ENCODE assay signal across 31 cellular contexts in the genomic region with DNA sequence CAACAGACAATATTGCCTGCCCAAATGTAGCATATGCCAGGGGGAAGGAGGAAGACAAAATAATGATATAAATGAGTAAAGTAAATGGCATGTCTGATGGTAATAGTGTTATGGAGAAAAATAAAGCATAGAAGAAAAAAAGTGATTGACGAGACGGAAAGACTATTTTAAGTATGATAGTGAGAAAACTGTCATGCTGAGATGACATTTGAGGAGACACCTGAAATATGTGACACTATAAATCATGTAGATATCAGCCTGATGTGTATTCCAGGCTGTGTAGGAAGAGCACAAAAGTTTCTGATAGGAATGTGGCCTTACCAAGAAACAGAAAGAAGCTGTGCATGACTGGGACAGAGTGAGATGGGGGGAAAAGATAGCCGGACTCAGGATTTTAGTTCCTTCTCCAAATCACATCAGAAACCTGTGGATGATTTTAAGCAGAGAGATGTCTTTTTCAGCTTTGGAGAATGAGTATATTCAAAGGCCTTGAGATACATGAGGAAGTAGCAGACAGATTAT.
DNase-seq lines count a peak whose midpoint lies in the region; ATAC-seq and TF ChIP-seq lines count a peak whose summit lies in the region.
"Had no signal": no experiment of that assay in that cellular context is flagged by ENCODE, and none has a peak within 500 bp of the region (broad histone marks: within the 10 kb centered on the region; RNA-seq: fewer than 3 reads in every experiment).

No MANE protein-coding gene starts in this region.

- H3F3A ChIP-seq in SK-N-SH (replicated peaks; ENCODE audit: insufficient read depth): peaks cover 13% of the 10 kb centered on the region

- H3K4me3 ChIP-seq in SK-N-SH (ENCODE audit: low read depth in 2 of 2, low read length in 1 of 2) (0 out of 4 replicates have a peak overlapping the region, but pooled peaks of 1 of the 2 experiments have one; percentile 5), neuronal stem cell (ENCODE audit: low read length in 2 of 2) (no peak overlapping the region)
- H3K4me3 ChIP-seq: body of pancreas, dorsolateral prefrontal cortex, esophagus squamous epithelium, gastrocnemius medialis, HAP-1, hepatocyte, thoracic aorta had no signal

- H3K27ac Mint-ChIP-seq in Calu3 (ENCODE audit: unreplicated experiment) (peak overlapping the region; percentile 15), nephron (peak overlapping the region; percentile 72 to 80 (median 73))
- H3K27ac Mint-ChIP-seq in naive thymus-derived CD8-positive, alpha-beta T cell: peak overlapping the region in 1 of 10 donors; percentile 24
- H3K27ac Mint-ChIP-seq: activated naive CD8-positive, alpha-beta T cell treated with anti-CD3 and anti-CD28 coated beads, Interleukin-2, amount 50 U/mL, for 24 hours; activated T-cell treated with anti-CD3 and anti-CD28 coated beads, Interleukin-2, amount 50 U/mL, for 72 hours; CD14-positive monocyte; stimulated activated naive CD8-positive, alpha-beta T cell treated with anti-CD3 and anti-CD28 coated beads, Interleukin-15, amount 100 ng/mL, for 72 hours had no signal

- H3K18ac ChIP-seq in neuronal stem cell (ENCODE audit: low read length): no peak overlapping the region

- H3K4me1 ChIP-seq in SK-N-SH (ENCODE audit: control insufficient read depth in 1 of 2, insufficient read depth in 2 of 2, low read depth in 1 of 2, low read length in 1 of 2) (peaks cover 2 to 33% of the 10 kb centered on the region in 2 experiments), neuronal stem cell (ENCODE audit: control insufficient read depth in 2 of 2, insufficient read depth in 1 of 2, low read depth in 1 of 2, low read length in 2 of 2) (peaks cover 1 to 5% of the 10 kb centered on the region in 2 donors)
- H3K4me1 ChIP-seq: body of pancreas, Caco-2, esophagus squamous epithelium had no signal

- H2BK120ac ChIP-seq in neuronal stem cell (ENCODE audit: low read depth, low read length): no peak overlapping the region

- peak overlapping the region; percentile 77 to 95 for H3K27ac ChIP-seq in SK-N-SH (ENCODE audit: low read depth in 2 of 2, low read length in 1 of 2)
- no peak overlapping the region for H3K27ac ChIP-seq in neuronal stem cell (replicated peaks; ENCODE audit: low read length)
- H3K27ac ChIP-seq: body of pancreas, dorsolateral prefrontal cortex, esophagus squamous epithelium, gastrocnemius medialis, hepatocyte, thoracic aorta had no signal

- no peak overlapping the region for H4K91ac ChIP-seq in neuronal stem cell (ENCODE audit: low read depth, low read length, poor library complexity)

- BruUV-seq in Calu3 (replicated peaks; lab: Mats Ljungman, UMichigan): no TSS peak

- 33% methylated on average over 3 of the region's 3 CpGs for WGBS in SK-N-SH (ENCODE audit: low lambda C conversion rate)
- 100% methylated on average over 1 to 2 of the region's 3 CpGs for WGBS in neuronal stem cell (ENCODE audit: extremely low coverage in 2 of 2, insufficient read length in 2 of 2, insufficient replicate concordance in 1 of 2), 2 donors

- no peak for ATAC-seq in HG02610 (IDR thresholded peaks at IDR 0.05; ENCODE audit: unreplicated experiment)
- no peak for ATAC-seq in naive thymus-derived CD8-positive, alpha-beta T cell
- ATAC-seq: activated naive CD8-positive, alpha-beta T cell treated with anti-CD3 and anti-CD28 coated beads, Interleukin-2, amount 50 U/mL, for 24 hours; activated T-cell treated with anti-CD3 and anti-CD28 coated beads, Interleukin-2, amount 50 U/mL, for 72 hours; body of pancreas; gastrocnemius medialis; stimulated activated naive CD8-positive, alpha-beta T cell treated with anti-CD3 and anti-CD28 coated beads, Interleukin-15, amount 100 ng/mL, for 72 hours had no signal

- CTCF ChIA-PET in Calu3 (lab: Charles Lee): no interaction called here
- CTCF ChIA-PET in SK-N-SH (lab: Yijun Ruan, JAX): interaction anchor here (1.0 kb wide), 1 partner anchor 10 kb away, joined by 4 read pairs; no protein-coding TSS in a partner anchor

- no peak overlapping the region for H3K4ac ChIP-seq in neuronal stem cell (ENCODE audit: low read length)

- H3K23ac ChIP-seq in neuronal stem cell (ENCODE audit: low read depth, low read length, poor library complexity): no peak overlapping the region

- no peak for TF ChIP-seq CTCF in Calu3 (IDR thresholded peaks at IDR 0.05; ENCODE audit: unreplicated experiment)
- TF ChIP-seq CTCF in SK-N-SH (IDR thresholded peaks at IDR 0.05): no peak
- no peak for TF ChIP-seq CTCF in nephron (IDR thresholded peaks at IDR 0.05; ENCODE audit: unreplicated experiment in 3 of 3)

- H3K36me3 ChIP-seq in SK-N-SH (replicated peaks in 1 of 2; ENCODE audit: control insufficient read depth in 1 of 2, insufficient read depth in 2 of 2, low read length in 1 of 2) (no peaks in the 10 kb centered on the region), neuronal stem cell (replicated peaks in 1 of 2; ENCODE audit: control insufficient read depth in 2 of 2, insufficient read depth in 2 of 2, low read length in 2 of 2) (no peaks in the 10 kb centered on the region)
- H3K36me3 ChIP-seq: esophagus squamous epithelium, gastrocnemius medialis, HAP-1, thoracic aorta had no signal

- H3K4me2 ChIP-seq in SK-N-SH (peak overlapping the region; percentile 56; the same call in 1 of the 2 replicates), neuronal stem cell (ENCODE audit: insufficient read depth, low read length, poor library complexity, severe bottlenecking) (no peak overlapping the region)
- H3K4me2 ChIP-seq: hepatocyte had no signal

- H3K9me3 Mint-ChIP-seq in Calu3 (ENCODE audit: low read depth, unreplicated experiment) (no peaks in the 10 kb centered on the region), nephron (no peaks in the 10 kb centered on the region)
- peaks cover 0 to 13% (median 0%) of the 10 kb centered on the region in 9 donors for H3K9me3 Mint-ChIP-seq in naive thymus-derived CD8-positive, alpha-beta T cell
- H3K9me3 Mint-ChIP-seq: CD14-positive monocyte had no signal

- H3K27me3 ChIP-seq in SK-N-SH (ENCODE audit: insufficient read depth) (no peaks in the 10 kb centered on the region), neuronal stem cell (ENCODE audit: control insufficient read depth in 3 of 3, insufficient read depth in 3 of 3, low read depth in 1 of 3, low read length in 3 of 3) (no peaks in the 10 kb centered on the region)
- H3K27me3 ChIP-seq: body of pancreas, esophagus squamous epithelium, gastrocnemius medialis, hepatocyte had no signal

- H2AFZ ChIP-seq in SK-N-SH (ENCODE audit: low read depth) (peak overlapping the region; percentile 84), neuronal stem cell (ENCODE audit: low read length) (no peak overlapping the region)
- H2AFZ ChIP-seq: hepatocyte had no signal

- H3K14ac ChIP-seq in neuronal stem cell (ENCODE audit: low read length): no peak overlapping the region

- H2AK5ac ChIP-seq in neuronal stem cell (ENCODE audit: low read depth, low read length): no peak overlapping the region

- no peaks in the 10 kb centered on the region for H3K79me2 ChIP-seq in SK-N-SH (ENCODE audit: insufficient read depth)
- H3K79me2 ChIP-seq: hepatocyte had no signal

- no peak for TF ChIP-seq EP300 in SK-N-SH (IDR thresholded peaks at IDR 0.05; ENCODE audit: borderline replicate concordance in 1 of 2, low read depth in 1 of 2, low read length in 1 of 2)

- H3K9ac ChIP-seq in SK-N-SH (peak overlapping the region; percentile 69), neuronal stem cell (ENCODE audit: low read depth, low read length, poor library complexity) (no peak overlapping the region)

- H3K4me3 Mint-ChIP-seq in Calu3 (ENCODE audit: low read depth, unreplicated experiment): no peak overlapping the region
- no peak overlapping the region for H3K4me3 Mint-ChIP-seq in nephron
- H3K4me3 Mint-ChIP-seq in naive thymus-derived CD8-positive, alpha-beta T cell: no peak overlapping the region
- H3K4me3 Mint-ChIP-seq: activated naive CD8-positive, alpha-beta T cell treated with anti-CD3 and anti-CD28 coated beads, Interleukin-2, amount 50 U/mL, for 24 hours; activated T-cell treated with anti-CD3 and anti-CD28 coated beads, Interleukin-2, amount 50 U/mL, for 72 hours; CD14-positive monocyte; stimulated activated naive CD8-positive, alpha-beta T cell treated with anti-CD3 and anti-CD28 coated beads, Interleukin-15, amount 100 ng/mL, for 72 hours had no signal

- H3K4me1 Mint-ChIP-seq in Calu3 (ENCODE audit: low read depth, unreplicated experiment) (peaks cover 17% of the 10 kb centered on the region), nephron (peaks cover 32% of the 10 kb centered on the region)
- no peaks in the 10 kb centered on the region for H3K4me1 Mint-ChIP-seq in naive thymus-derived CD8-positive, alpha-beta T cell
- H3K4me1 Mint-ChIP-seq: activated naive CD8-positive, alpha-beta T cell treated with anti-CD3 and anti-CD28 coated beads, Interleukin-2, amount 50 U/mL, for 24 hours; CD14-positive monocyte; stimulated activated naive CD8-positive, alpha-beta T cell treated with anti-CD3 and anti-CD28 coated beads, Interleukin-15, amount 100 ng/mL, for 72 hours had no signal

- H4K8ac ChIP-seq in neuronal stem cell (ENCODE audit: low read depth, low read length): no peak overlapping the region

- intact Hi-C loops in Calu3 (cut with micrococcal nuclease; ENCODE audit: unreplicated experiment): loop anchor here (5.0 kb wide), 3 partner anchors 53 to 463 kb away; no protein-coding TSS in a partner anchor

- no peaks in the 10 kb centered on the region for H3K27me3 Mint-ChIP-seq in Calu3 (ENCODE audit: unreplicated experiment)
- no peaks in the 10 kb centered on the region for H3K27me3 Mint-ChIP-seq in nephron (ENCODE audit: low read depth)
- H3K27me3 Mint-ChIP-seq in naive thymus-derived CD8-positive, alpha-beta T cell: no peaks in the 10 kb centered on the region
- H3K27me3 Mint-ChIP-seq: activated naive CD8-positive, alpha-beta T cell treated with anti-CD3 and anti-CD28 coated beads, Interleukin-2, amount 50 U/mL, for 24 hours; stimulated activated naive CD8-positive, alpha-beta T cell treated with anti-CD3 and anti-CD28 coated beads, Interleukin-15, amount 100 ng/mL, for 72 hours had no signal

- H3K79me1 ChIP-seq in neuronal stem cell (ENCODE audit: low read depth, low read length): no peaks in the 10 kb centered on the region

- H3K9me3 ChIP-seq in SK-N-SH (no peaks in the 10 kb centered on the region), neuronal stem cell (replicated peaks in 1 of 2; ENCODE audit: control insufficient read depth in 2 of 2, insufficient read depth in 1 of 2, low read depth in 1 of 2, low read length in 2 of 2) (no peaks in the 10 kb centered on the region)
- H3K9me3 ChIP-seq: body of pancreas, Caco-2, esophagus squamous epithelium, gastrocnemius medialis, HAP-1, thoracic aorta had no signal

- POLR2A ChIA-PET in SK-N-SH (lab: Yijun Ruan, JAX): no interaction called here
- POLR2A ChIA-PET in naive thymus-derived CD8-positive, alpha-beta T cell (lab: Charles Lee): no interaction called here

- H2BK12ac ChIP-seq in neuronal stem cell (ENCODE audit: low read length): no peak overlapping the region

- H2BK15ac ChIP-seq in neuronal stem cell (ENCODE audit: low read length): no peak overlapping the region

- H3K36me3 Mint-ChIP-seq in Calu3 (ENCODE audit: insufficient read depth, unreplicated experiment) (no peaks in the 10 kb centered on the region), nephron (ENCODE audit: low read depth) (no peaks in the 10 kb centered on the region)
- H3K36me3 Mint-ChIP-seq in naive thymus-derived CD8-positive, alpha-beta T cell: no peaks in the 10 kb centered on the region
- H3K36me3 Mint-ChIP-seq: CD14-positive monocyte had no signal

- no peaks in the 10 kb centered on the region for H4K20me1 ChIP-seq in SK-N-SH (ENCODE audit: insufficient read depth)

- H3K9me2 ChIP-seq in SK-N-SH: no peaks in the 10 kb centered on the region

- TF ChIP-seq RAD21 in SK-N-SH (IDR thresholded peaks at IDR 0.05; ENCODE audit: low read length): no peak

- DNase-seq in Calu3: no peak
- DNase-seq in SK-N-SH: no peak
- peak; percentile 18 for DNase-seq in fibroblast of peridontal ligament (ENCODE audit: extremely low read depth)
- DNase-seq in naive thymus-derived CD8-positive, alpha-beta T cell: no peak
- no peak for DNase-seq in neuronal stem cell (ENCODE audit: low spot score)
- no peak for DNase-seq in stimulated activated CD4-positive, alpha-beta T cell treated with anti-CD3 and anti-CD28 coated beads, Interleukin-15, amount 100 ng/mL, for 24 hours
- DNase-seq: activated CD4-positive, alpha-beta T cell treated with anti-CD3 and anti-CD28 coated beads, Interleukin-2, amount 50 U/mL, for 48 hours; activated CD4-positive, CD25-positive, alpha-beta regulatory T cell treated with anti-CD3 and anti-CD28 coated beads, Interleukin-2, amount 50 U/mL, for 72 hours; activated naive CD8-positive, alpha-beta T cell treated with anti-CD3 and anti-CD28 coated beads, Interleukin-2, amount 50 U/mL, for 24 hours; activated T-cell treated with anti-CD3 and anti-CD28 coated beads, Interleukin-2, amount 50 U/mL, for 72 hours; body of pancreas; Caco-2; cerebellar nuclear complex; DMS79; dorsolateral prefrontal cortex; esophagus squamous epithelium; gastrocnemius medialis; left cardiac atrium; NCI-H1930; NCI-H524; NK-92 treated with Interleukin-12 subunit alpha and Interleukin-12 subunit beta, amount 100 ng/mL, for 24 hours; nucleus accumbens; stimulated activated CD8-positive, alpha-beta memory T cell treated with anti-CD3 and anti-CD28 coated beads, Interleukin-4, amount 100 ng/mL, for 48 hours; stimulated activated naive CD8-positive, alpha-beta T cell treated with anti-CD3 and anti-CD28 coated beads, Interleukin-15, amount 100 ng/mL, for 72 hours; T-helper 2 cell had no signal

- H2BK5ac ChIP-seq in neuronal stem cell (ENCODE audit: low read length): no peak overlapping the region
